1 cellular context compared by ENCODE assay signal in genomic region chr1:2274968-2275475, GRCh38.
TF ChIP-seq lines count a peak whose summit lies in the region.

No MANE protein-coding gene starts in this region.

TF ChIP-seq in HepG2, 621 proteins besides CTCF, POLR2A, EP300 and RAD21 (continued from another document):
- TF ChIP-seq ZKSCAN8 (CRISPR knock-in tag; IDR thresholded peaks at IDR 0.05; ENCODE audit: borderline replicate concordance) (no peak), MEIS1 (CRISPR knock-in tag; IDR thresholded peaks at IDR 0.05; ENCODE audit: borderline replicate concordance) (no peak), ZNF816 (CRISPR knock-in tag; IDR thresholded peaks at IDR 0.05; ENCODE audit: borderline replicate concordance) (no peak), FOXP1 (IDR thresholded peaks at IDR 0.05) (no peak), FOXP1 (CRISPR knock-in tag; IDR thresholded peaks at IDR 0.05) (no peak), SSRP1 (CRISPR knock-in tag; IDR thresholded peaks at IDR 0.05) (no peak), NCOA2 (CRISPR knock-in tag; IDR thresholded peaks at IDR 0.05) (no peak), GATA4 (IDR thresholded peaks at IDR 0.05; ENCODE audit: borderline replicate concordance, low read depth) (no peak)
TF ChIP-seq in HepG2: peak in this region for 0.
